Comparison of ENCODE assay signal across 8 cellular contexts in genomic region chr5:97182571-97183099, GRCh38. TPM values are rescaled to one million over a fixed set of nuclear protein-coding genes. Genes with fewer than 3 reads are reported as not detected.
DNase-seq lines count a peak whose midpoint lies in the region; ATAC-seq and TF ChIP-seq lines count a peak whose summit lies in the region.

No MANE protein-coding gene starts in this region.

- H3K9me3 Mint-ChIP-seq in natural killer cell, result no peaks in the 10 kb centered on the region

- H3K27me3 Mint-ChIP-seq in natural killer cell (ENCODE audit: low read depth in 2 of 2), result peaks cover 8 to 12% of the 10 kb centered on the region in 2 donors

- intact Hi-C loops in dorsolateral prefrontal cortex (cut with DNase I), result loop anchor here in 1 of 2 donors (5.0 kb wide), 1 partner anchor 1590 kb away; the partner anchor contains the start of gene RGMB
- intact Hi-C loops in natural killer cell (cut with micrococcal nuclease), result loop anchor here (1.0 to 10.0 kb wide), 3 partner anchors 247 to 1590 kb away; partner anchors contain the start of genes GPR150 and RGMB

- no peak for ATAC-seq in natural killer cell
- ATAC-seq in HG03378 (IDR thresholded peaks at IDR 0.05; ENCODE audit: unreplicated experiment), result no peak

- H3K36me3 Mint-ChIP-seq in natural killer cell, result peaks cover 10% of the 10 kb centered on the region

- H3K27me3 ChIP-seq in dorsolateral prefrontal cortex, result no peaks in the 10 kb centered on the region

- peak overlapping the region; percentile 95 for H3K4me3 Mint-ChIP-seq in natural killer cell

- H3K27ac ChIP-seq in dorsolateral prefrontal cortex, result peak overlapping the region in 57 of 59 donors; percentile 25 to 99 (median 93)

- H3K4me1 Mint-ChIP-seq in natural killer cell, result peaks cover 34 to 38% of the 10 kb centered on the region in 2 donors

- peak overlapping the region; percentile 61 to 98 (median 87) for H3K4me3 ChIP-seq in dorsolateral prefrontal cortex

- TF ChIP-seq CTCF in dorsolateral prefrontal cortex (IDR thresholded peaks at IDR 0.05 in 54 of 56, conservative IDR thresholded peaks at IDR 0.05 in 2 of 56; ENCODE audit: low read depth in 1 of 56, partially characterized antibody in 56 of 56) (no peak), natural killer cell (IDR thresholded peaks at IDR 0.05) (no peak)

- peak; percentile 20 for DNase-seq in D341Med (ENCODE audit: low spot score)
- peak; percentile 51 for DNase-seq in NCI-H69 (lab: John Stamatoyannopoulos, UW)
- no peak for DNase-seq in dorsolateral prefrontal cortex
- DNase-seq in natural killer cell, result no peak
- DNase-seq in mesenteric fat pad (ENCODE audit: low spot score), result no peak
- no peak for DNase-seq in NCI-H2081 (lab: John Stamatoyannopoulos, UW)
- DNase-seq in NCI-H146 (lab: John Stamatoyannopoulos, UW), result no peak

- peak overlapping the region; percentile 98 to 99 for H3K27ac Mint-ChIP-seq in natural killer cell

RNA-seq across cellular contexts. Expression of gene RIOK2, which starts 0.4 kb away (rescaled TPM):
- total RNA-seq in dorsolateral prefrontal cortex (10 to 100 TPM in 119 of 120 experiments, 1 to 10 TPM in 1; 9.8 to 40.5 (median 21.9) TPM), natural killer cell (10 to 100 TPM; 26.3 to 31.0 (median 28.2) TPM), mesenteric fat pad (30.6 TPM)

RNA-seq across cellular contexts. Expression of gene LIX1, which starts 40.2 kb away (rescaled TPM):
- total RNA-seq in dorsolateral prefrontal cortex (10 to 100 TPM in 112 of 120 experiments, 1 to 10 TPM in 8; 4.5 to 44.2 (median 17.9) TPM), natural killer cell (not detected), mesenteric fat pad (not detected)

Comparison
In these comparisons a context has a peak if more than half of its experiments do, and no peak if none do; other contexts are left out.
1. DNase-seq: peak in D341Med (single experiment) and NCI-H69 (single experiment); none in dorsolateral prefrontal cortex (0 of 10), natural killer cell (single experiment), mesenteric fat pad (single experiment), NCI-H2081 (0 of 2) and NCI-H146 (single experiment).